31 cellular contexts compared by ENCODE assay signal in genomic region chr10:58544135-58544534, GRCh38. TPM values are rescaled to one million over a fixed set of nuclear protein-coding genes. Genes with fewer than 3 reads are reported as not detected.
"Had no signal": no experiment of that assay in that cellular context is flagged by ENCODE, and none has a peak within 500 bp of the region (broad histone marks: within the 10 kb centered on the region; RNA-seq: fewer than 3 reads in every experiment).

No MANE protein-coding gene starts in this region.

- H3K9me3 ChIP-seq: body of pancreas, pancreas, prostate gland, sigmoid colon, stomach had no signal

- FAIRE-seq: keratinocyte, pancreas had no signal

- H3K27ac ChIP-seq: body of pancreas, coronary artery, foreskin keratinocyte, hepatocyte, pancreas, prostate gland, sigmoid colon, stomach, tibial nerve had no signal

- H3K4me3 ChIP-seq: body of pancreas, coronary artery, hepatocyte, pancreas, prostate gland, sigmoid colon, smooth muscle cell, stomach, tibial nerve had no signal

- H3K4me1 ChIP-seq: body of pancreas, foreskin keratinocyte, pancreas, prostate gland, sigmoid colon had no signal

- DNase-seq: activated B cell treated with CpG ODN at 0.5 μM for 24 hours; activated CD4-positive, alpha-beta T cell treated with anti-CD3 and anti-CD28 coated beads, Interleukin-2, amount 50 U/mL, for 1 hour; activated CD8-positive, alpha-beta T cell treated with anti-CD3 and anti-CD28 coated beads for 36 hours; activated gamma-delta T cell treated with Interleukin-2 at 50 U/mL for 16 hours; activated naive CD4-positive, alpha-beta T cell treated with anti-CD3 and anti-CD28 coated beads, Interleukin-2, amount 50 U/mL, for 16 hours; activated T-cell treated with anti-CD3 and anti-CD28 coated beads, Interleukin-2, amount 50 U/mL, for 4 hours; amygdala; body of pancreas; effector memory CD8-positive, alpha-beta T cell; erythroblast; foreskin keratinocyte; glutamatergic neuron; left colon; mammary epithelial cell; naive B cell; pancreas; retina; sigmoid colon; stimulated activated CD4-positive, alpha-beta T cell treated with anti-CD3 and anti-CD28 coated beads, Interleukin-1b, Interleukin-23, amount 100 ng/mL, for 48 hours; stimulated activated CD4-positive, alpha-beta T cell treated with anti-CD3 and anti-CD28 coated beads, Interleukin-4, amount 100 ng/mL, for 4 hours; stimulated activated CD8-positive, alpha-beta memory T cell treated with anti-CD3 and anti-CD28 coated beads, Interleukin-4, amount 100 ng/mL, for 48 hours; stimulated activated naive B cell treated with anti-CD40 and anti-IgM and Interleukin-4, amounts not matched to agents 10 μg/mL and 1 μg/mL and 100 μg/mL, for 72 hours; stomach; T-helper 2 cell had no signal

- H3K36me3 ChIP-seq: pancreas, prostate gland, sigmoid colon, stomach, tibial nerve had no signal

- ATAC-seq: activated CD8-positive, alpha-beta T cell treated with anti-CD3 and anti-CD28 coated beads for 36 hours; activated T-cell treated with anti-CD3 and anti-CD28 coated beads, Interleukin-2, amount 50 U/mL, for 4 hours; activated T-helper 17 cell treated with anti-CD3 and anti-CD28 coated beads, Interleukin-2, amount 50 U/mL, for 72 hours; body of pancreas; effector memory CD8-positive, alpha-beta T cell; foreskin keratinocyte; left colon; pancreas; stimulated activated naive B cell treated with anti-CD40 and anti-IgM and Interleukin-4, amounts not matched to agents 10 μg/mL and 1 μg/mL and 100 μg/mL, for 72 hours had no signal

RNA-seq across cellular contexts. Expression of gene BICC1, which starts 31.5 kb away (rescaled TPM):
- total RNA-seq: activated B cell treated with CpG ODN at 0.5 μM for 24 hours; activated CD8-positive, alpha-beta T cell treated with anti-CD3 and anti-CD28 coated beads for 36 hours; activated T-cell treated with anti-CD3 and anti-CD28 coated beads, Interleukin-2, amount 50 U/mL, for 4 hours had no signal
